In genomic region chr9:22265534-22265933, GRCh38 we compare ENCODE assay signal across 32 cellular contexts.
"Had no signal": no experiment of that assay in that cellular context is flagged by ENCODE, and none has a peak within 500 bp of the region (broad histone marks: within the 10 kb centered on the region; RNA-seq: fewer than 3 reads in every experiment).

No MANE protein-coding gene starts in this region.

- H3K36me3 ChIP-seq: MG63 had no signal

- DNase-seq: Karpas-422, MG63, MM.1S, NCI-H1048, NCI-H1092 treated with DMSO at 0.1 percent for 48 hours, NCI-H1105, NCI-H1105 treated with DMSO at 0.1 percent for 48 hours, NCI-H1417, NCI-H1417 treated with DMSO at 0.1 percent for 48 hours, NCI-H1436, NCI-H1436 treated with DMSO at 0.1 percent for 48 hours, NCI-H146, NCI-H1694, NCI-H1694 treated with DMSO at 0.1 percent for 48 hours, NCI-H187, NCI-H187 treated with DMSO at 0.1 percent for 48 hours, NCI-H1930, NCI-H2029, NCI-H2029 treated with DMSO at 0.1 percent for 48 hours, NCI-H2081, NCI-H2081 treated with DMSO at 0.1 percent for 48 hours, NCI-H2107, NCI-H2171, NCI-H2171 treated with DMSO at 0.1 percent for 48 hours, NCI-H2227 treated with DMSO at 0.1 percent for 48 hours, NCI-H226, NCI-H345, NCI-H446, NCI-H446 treated with DMSO at 0.1 percent for 48 hours, NCI-H510A, NCI-H510A treated with DMSO at 0.1 percent for 48 hours had no signal

- H3K9me3 ChIP-seq: MG63 had no signal

- H3K27ac ChIP-seq: KMS-11 had no signal

- H3K4me3 ChIP-seq: MG63 had no signal
